Comparison of ENCODE assay signal across 8 cellular contexts in the genomic region with DNA sequence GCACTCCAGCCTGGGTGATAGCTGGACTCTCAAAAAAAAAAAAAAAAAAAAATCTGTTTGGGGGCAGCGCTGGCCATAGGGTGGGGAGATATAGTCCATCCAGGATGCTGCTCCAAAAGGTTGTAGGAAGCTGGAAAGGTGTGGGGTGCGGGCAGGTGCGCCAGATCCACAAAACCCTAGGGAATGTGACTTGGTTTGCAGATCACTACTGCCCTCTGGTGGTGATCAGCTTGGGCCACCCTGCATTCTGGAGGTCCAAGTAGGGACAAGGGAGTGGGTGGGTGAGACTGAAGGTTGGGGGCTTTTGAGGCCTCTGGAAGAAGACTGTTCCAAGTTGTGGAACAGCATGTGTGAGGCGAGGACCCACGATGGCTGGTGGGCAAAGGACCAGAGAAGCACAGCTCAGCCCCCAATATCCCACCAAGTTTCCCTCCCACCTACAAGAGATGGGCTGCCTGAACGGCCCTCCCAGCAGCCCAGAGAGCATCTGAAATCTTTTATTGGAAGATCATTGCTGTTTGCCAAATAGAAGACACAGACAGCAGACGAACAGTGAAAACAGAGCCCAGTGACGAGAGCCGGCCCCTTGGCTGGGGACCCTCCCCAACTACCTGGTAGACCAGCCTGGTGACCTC. TPM values are rescaled to one million over a fixed set of nuclear protein-coding genes. Genes with fewer than 3 reads are reported as not detected.
DNase-seq lines count a peak whose midpoint lies in the region; ATAC-seq and TF ChIP-seq lines count a peak whose summit lies in the region.

No MANE protein-coding gene starts in this region.

- H3K36me3 ChIP-seq in osteoblast (ENCODE audit: insufficient read depth, low read length) (peaks cover 40% of the 10 kb centered on the region), aorta (ENCODE audit: control insufficient read depth in 1 of 2, insufficient read depth in 2 of 2, low read length in 1 of 2) (peaks cover 0 to 2% of the 10 kb centered on the region in 2 donors)

- H3K9me3 ChIP-seq in osteoblast (ENCODE audit: low read depth, low read length) (no peaks in the 10 kb centered on the region), aorta (ENCODE audit: control insufficient read depth, low read length) (no peaks in the 10 kb centered on the region)

- peak; percentile 59 for DNase-seq in COLO829 (ENCODE audit: low spot score)
- peak; percentile 50 for DNase-seq in HT1080 (ENCODE audit: low read depth)
- peak; percentile 92 for DNase-seq in OCI-M2 (lab: John Stamatoyannopoulos, UW; ENCODE audit: unreplicated experiment)
- DNase-seq in activated T-helper 1 cell treated with Interleukin-2 at 50 U/mL for 16 hours (ENCODE audit: low read depth): peak; percentile 34
- peak; percentile 81 for DNase-seq in fibroblast of pulmonary artery (ENCODE audit: low read depth)
- peak; percentile 96 for DNase-seq in osteoblast (ENCODE audit: insufficient read length, low spot score, missing footprints)
- DNase-seq in aorta: peak in 1 of 2 donors; percentile 69

- no peak overlapping the region for H3K4me2 ChIP-seq in osteoblast (ENCODE audit: insufficient read depth, low read length)

- H3K27me3 ChIP-seq in osteoblast (ENCODE audit: insufficient read depth, low read length): no peaks in the 10 kb centered on the region
- H3K27me3 ChIP-seq in aorta (ENCODE audit: control insufficient read depth in 1 of 2, insufficient read depth in 2 of 2, low read length in 1 of 2): no peaks in the 10 kb centered on the region

- peaks cover 12% of the 10 kb centered on the region for H4K20me1 ChIP-seq in osteoblast (ENCODE audit: insufficient read depth, low read length)

- peak; percentile 94 for TF ChIP-seq CTCF in fibroblast of pulmonary artery (IDR thresholded peaks at IDR 0.05; ENCODE audit: low read length, missing control alignments)
- TF ChIP-seq CTCF in osteoblast (IDR thresholded peaks at IDR 0.05; ENCODE audit: extremely low read depth, low read depth, low read length): peak; percentile 90

- H3K4me3 ChIP-seq in fibroblast of pulmonary artery (replicated peaks; ENCODE audit: low read depth, low read length) (no peak overlapping the region), osteoblast (ENCODE audit: insufficient read depth, low read length) (no peak overlapping the region), aorta (ENCODE audit: low read length in 2 of 2) (no peak overlapping the region)

- WGBS in aorta, 2 donors: 47 to 51% methylated on average over 9 of the region's 9 CpGs

- ATAC-seq in aorta (ENCODE audit: low FRiP score): peak; percentile 80
- ATAC-seq in HG03565 (IDR thresholded peaks at IDR 0.05; ENCODE audit: unreplicated experiment): no peak

- intact Hi-C loops in aorta (cut with DNase I): loop anchor here in 1 of 2 donors (1.0 kb wide), 1 partner anchor 121 kb away; no protein-coding TSS in a partner anchor

- no peaks in the 10 kb centered on the region for H3K79me2 ChIP-seq in osteoblast (ENCODE audit: insufficient read depth, low read length)

- no peak overlapping the region for H2AFZ ChIP-seq in osteoblast (ENCODE audit: low read length)

- H3K4me1 ChIP-seq in osteoblast (ENCODE audit: insufficient read depth, low read length) (no peaks in the 10 kb centered on the region), aorta (ENCODE audit: control insufficient read depth in 1 of 2, insufficient read depth in 2 of 2, low read length in 2 of 2) (no peaks in the 10 kb centered on the region)

- no peak overlapping the region for H3K27ac ChIP-seq in osteoblast (ENCODE audit: low read depth, low read length)
- H3K27ac ChIP-seq in aorta (ENCODE audit: low read depth in 1 of 2, low read length in 2 of 2): no peak overlapping the region

RNA-seq across cellular contexts. Expression of a gene that starts 10.4 kb away (rescaled TPM):
- total RNA-seq in HT1080 (2014; rRNA removed; shearing (Covaris generic)): 64.3 and 80.5 TPM in 2 replicates
- 36.4 and 44.1 TPM in 2 replicates for polyA plus RNA-seq in HT1080 (2015; cell fraction: cytosol; rRNA removed)
- 188 and 202 TPM in 2 replicates for polyA plus RNA-seq in HT1080 (2015; cell fraction: nucleus; rRNA removed)
- total RNA-seq in osteoblast (52.5 and 72.7 TPM in 2 replicates), aorta (100 to 1,000 TPM in 1 of 2 donors, 10 to 100 TPM in 1; 84.5 to 128 TPM)
- polyA plus RNA-seq in aorta: 100 to 1,000 TPM in 1 of 2 donors, 10 to 100 TPM in 1; 33.2 to 253 TPM

RNA-seq across cellular contexts. Expression of a gene that starts 12.6 kb away (rescaled TPM):
- total RNA-seq in HT1080 (2014; rRNA removed; shearing (Covaris generic)): 526 and 530 TPM in 2 replicates
- 401 and 453 TPM in 2 replicates for polyA plus RNA-seq in HT1080 (2015; cell fraction: cytosol; rRNA removed)
- 647 and 774 TPM in 2 replicates for polyA plus RNA-seq in HT1080 (2015; cell fraction: nucleus; rRNA removed)
- total RNA-seq in osteoblast: 131 and 154 TPM in 2 replicates
- total RNA-seq in aorta: 100 to 1,000 TPM; 124 to 146 TPM
- 100 to 1,000 TPM; 121 to 260 TPM for polyA plus RNA-seq in aorta

RNA-seq across cellular contexts. Expression of a gene that starts 29.6 kb away (rescaled TPM):
- 3.9 and 9.2 TPM in 2 replicates for total RNA-seq in HT1080 (2014; rRNA removed; shearing (Covaris generic))
- polyA plus RNA-seq in HT1080 (2015; cell fraction: cytosol; rRNA removed): 4.4 and 5.0 TPM in 2 replicates
- polyA plus RNA-seq in HT1080 (2015; cell fraction: nucleus; rRNA removed): 3.2 and 4.1 TPM in 2 replicates
- total RNA-seq in osteoblast (5.1 and 8.3 TPM in 2 replicates), aorta (10 to 100 TPM; 12.3 to 30.2 TPM)
- 10 to 100 TPM in 1 of 2 donors, 1 to 10 TPM in 1; 8.6 to 13.6 TPM for polyA plus RNA-seq in aorta

RNA-seq across cellular contexts. Expression of a gene that starts 51.3 kb away (rescaled TPM):
- total RNA-seq in HT1080 (2014; rRNA removed; shearing (Covaris generic)): 8.3 and 8.8 TPM in 2 replicates
- 4.3 and 5.9 TPM in 2 replicates for polyA plus RNA-seq in HT1080 (2015; cell fraction: cytosol; rRNA removed)
- polyA plus RNA-seq in HT1080 (2015; cell fraction: nucleus; rRNA removed): 2.4 and 3.0 TPM in 2 replicates
- total RNA-seq in osteoblast (3.2 and 3.6 TPM in 2 replicates), aorta (10 to 100 TPM; 10.1 to 10.5 TPM)
- polyA plus RNA-seq in aorta: 1 to 10 TPM; 6.3 to 7.8 TPM

RNA-seq across cellular contexts. Expression of a gene that starts 57.4 kb away (rescaled TPM):
- 28.3 and 48.3 TPM in 2 replicates for total RNA-seq in HT1080 (2014; rRNA removed; shearing (Covaris generic))
- 67.0 and 73.3 TPM in 2 replicates for polyA plus RNA-seq in HT1080 (2015; cell fraction: cytosol; rRNA removed)
- 55.0 and 65.4 TPM in 2 replicates for polyA plus RNA-seq in HT1080 (2015; cell fraction: nucleus; rRNA removed)
- 8.0 TPM in 2 replicates for total RNA-seq in osteoblast
- 10 to 100 TPM; 24.0 TPM for total RNA-seq in aorta
- 10 to 100 TPM in 1 of 2 donors, 1 to 10 TPM in 1; 7.9 to 10.4 TPM for polyA plus RNA-seq in aorta
